ENCODE assay signal across 9 cellular contexts in genomic region chr10:96124230-96125141, GRCh38. TPM values are rescaled to one million over a fixed set of nuclear protein-coding genes. Genes with fewer than 3 reads are reported as not detected.
DNase-seq lines count a peak whose midpoint lies in the region; ATAC-seq and TF ChIP-seq lines count a peak whose summit lies in the region.
"Had no signal": no experiment of that assay in that cellular context is flagged by ENCODE, and none has a peak within 500 bp of the region (broad histone marks: within the 10 kb centered on the region; RNA-seq: fewer than 3 reads in every experiment).

No MANE protein-coding gene starts in this region.

- POLR2A ChIA-PET in activated CD8-positive, alpha-beta T cell treated with anti-CD3 and anti-CD28 coated beads for 36 hours (lab: Charles Lee): interaction anchor here (0.7 to 1.0 kb wide), 2 partner anchors 35 to 80 kb away, joined by 3 to 4 read pairs; partner anchors contain the start of gene CCNJ
- POLR2A ChIA-PET in PC-3 (lab: Charles Lee; ENCODE audit: unreplicated experiment): no interaction called here

- peak; percentile 16 for DNase-seq in GM06990 (ENCODE audit: extremely low read depth, insufficient read length)
- peak; percentile 29 to 36 for DNase-seq in NCI-H1930 (lab: John Stamatoyannopoulos, UW)
- DNase-seq in body of pancreas: peak; percentile 61 to 75 (median 74)
- DNase-seq in lower lobe of right lung: peak; percentile 64
- DNase-seq in NCI-H345 treated with DMSO at 0.1 percent for 48 hours (lab: John Stamatoyannopoulos, UW; ENCODE audit: unreplicated experiment): no peak
- no peak for DNase-seq in activated CD8-positive, alpha-beta T cell treated with anti-CD3 and anti-CD28 coated beads for 36 hours
- no peak for DNase-seq in PC-3

- no peaks in the 10 kb centered on the region for H3K9me2 ChIP-seq in PC-3 (replicated peaks; ENCODE audit: low read length)

- H3K4me3 Mint-ChIP-seq in activated CD8-positive, alpha-beta T cell treated with anti-CD3 and anti-CD28 coated beads for 36 hours: no peak overlapping the region
- H3K4me3 Mint-ChIP-seq: T-helper 1 cell treated with Interleukin-12 subunit alpha and Interleukin-12 subunit beta and Interleukin-4 antibody, amounts not matched to agents 30 μg/mL and 1 μg/mL, for 36 hours had no signal

- H3K27me3 Mint-ChIP-seq in activated CD8-positive, alpha-beta T cell treated with anti-CD3 and anti-CD28 coated beads for 36 hours: peaks cover 52% of the 10 kb centered on the region

- peaks cover 4% of the 10 kb centered on the region for H3K4me1 Mint-ChIP-seq in activated CD8-positive, alpha-beta T cell treated with anti-CD3 and anti-CD28 coated beads for 36 hours (ENCODE audit: low read depth)

- WGBS in body of pancreas, 2 donors: 7 to 14% methylated on average over 4 of the region's 4 CpGs

- peaks cover 4% of the 10 kb centered on the region for H3K9me3 Mint-ChIP-seq in activated CD8-positive, alpha-beta T cell treated with anti-CD3 and anti-CD28 coated beads for 36 hours

- H3F3A ChIP-seq in PC-3 (ENCODE audit: low read length, unreplicated experiment): no peaks in the 10 kb centered on the region

- peaks cover 4% of the 10 kb centered on the region for H3K36me3 Mint-ChIP-seq in activated CD8-positive, alpha-beta T cell treated with anti-CD3 and anti-CD28 coated beads for 36 hours (ENCODE audit: low read depth)

- H3K9me3 ChIP-seq in body of pancreas (no peaks in the 10 kb centered on the region), lower lobe of right lung (peaks cover 5% of the 10 kb centered on the region), PC-3 (ENCODE audit: low read length) (no peaks in the 10 kb centered on the region)

- no peak overlapping the region for H3K9ac ChIP-seq in PC-3 (ENCODE audit: low read length)

- BruUV-seq in PC-3 (replicated peaks; lab: Mats Ljungman, UMichigan): no TSS peak

- H2AFZ ChIP-seq in PC-3 (ENCODE audit: low read length): no peak overlapping the region

- intact Hi-C loops in body of pancreas (cut with DNase I) (no loop called here), lower lobe of right lung (cut with DNase I) (loop anchor here (5.0 kb wide), 1 partner anchor 32 kb away; no protein-coding TSS in a partner anchor), PC-3 (cut with micrococcal nuclease) (no loop called here)
- intact Hi-C loops in activated CD8-positive, alpha-beta T cell treated with anti-CD3 and anti-CD28 coated beads for 36 hours (cut with micrococcal nuclease): no loop called here

- H3K36me3 ChIP-seq in GM06990 (ENCODE audit: control insufficient read depth, insufficient read depth, low read length): no peaks in the 10 kb centered on the region
- H3K36me3 ChIP-seq in body of pancreas (replicated peaks in 1 of 2; ENCODE audit: insufficient read depth in 1 of 2, low read depth in 2 of 2): no peaks in the 10 kb centered on the region
- no peaks in the 10 kb centered on the region for H3K36me3 ChIP-seq in lower lobe of right lung
- no peaks in the 10 kb centered on the region for H3K36me3 ChIP-seq in PC-3 (ENCODE audit: low read depth, low read length)

- ATAC-seq in body of pancreas (peak; percentile 93), lower lobe of right lung (peak; percentile 81 to 83), GM21825 (IDR thresholded peaks at IDR 0.05; ENCODE audit: unreplicated experiment) (no peak), PC-3 (no peak)
- no peak for ATAC-seq in activated CD8-positive, alpha-beta T cell treated with anti-CD3 and anti-CD28 coated beads for 36 hours

- no peak overlapping the region for H3K4me2 ChIP-seq in PC-3 (ENCODE audit: low read length)

- H3K79me2 ChIP-seq in PC-3 (ENCODE audit: low read length): no peaks in the 10 kb centered on the region

- TF ChIP-seq CTCF in GM06990 (IDR thresholded peaks at IDR 0.05; ENCODE audit: insufficient read depth, low read length, poor library complexity, severe bottlenecking) (no peak), body of pancreas (IDR thresholded peaks at IDR 0.05) (no peak), lower lobe of right lung (IDR thresholded peaks at IDR 0.05) (no peak), PC-3 (conservative IDR thresholded peaks at IDR 0.05; ENCODE audit: low read depth, low read length) (no peak)
- no peak for TF ChIP-seq CTCF in activated CD8-positive, alpha-beta T cell treated with anti-CD3 and anti-CD28 coated beads for 36 hours (IDR thresholded peaks at IDR 0.05)

- H3K27ac Mint-ChIP-seq in activated CD8-positive, alpha-beta T cell treated with anti-CD3 and anti-CD28 coated beads for 36 hours: no peak overlapping the region
- H3K27ac Mint-ChIP-seq: T-helper 1 cell treated with Interleukin-12 subunit alpha and Interleukin-12 subunit beta and Interleukin-4 antibody, amounts not matched to agents 30 μg/mL and 1 μg/mL, for 36 hours had no signal

- no peak overlapping the region for H3K4me3 ChIP-seq in GM06990 (replicated peaks; ENCODE audit: low read depth, low read length)
- no peak overlapping the region for H3K4me3 ChIP-seq in body of pancreas
- H3K4me3 ChIP-seq in lower lobe of right lung: peak overlapping the region; percentile 12
- no peak overlapping the region for H3K4me3 ChIP-seq in PC-3 (ENCODE audit: low read length)

- peaks cover 4% of the 10 kb centered on the region for H3K4me1 ChIP-seq in body of pancreas
- H3K4me1 ChIP-seq in lower lobe of right lung: peaks cover 3% of the 10 kb centered on the region
- H3K4me1 ChIP-seq in PC-3 (ENCODE audit: insufficient read depth, low read length): no peaks in the 10 kb centered on the region

- no peaks in the 10 kb centered on the region for H4K20me1 ChIP-seq in PC-3 (ENCODE audit: low read length)

- H3K27me3 ChIP-seq in GM06990 (replicated peaks; ENCODE audit: control insufficient read depth, insufficient read depth, low read length): no peaks in the 10 kb centered on the region
- peaks cover 0 to 3% of the 10 kb centered on the region in 2 donors for H3K27me3 ChIP-seq in body of pancreas
- H3K27me3 ChIP-seq in lower lobe of right lung (ENCODE audit: low read depth): peaks cover 63% of the 10 kb centered on the region
- peaks cover 3% of the 10 kb centered on the region; the same call in 1 of the 2 replicates for H3K27me3 ChIP-seq in PC-3 (ENCODE audit: low read length)

- H3K27ac ChIP-seq in body of pancreas: peak overlapping the region in 3 of 4 donors; percentile 49 to 67 (median 56)
- no peak overlapping the region for H3K27ac ChIP-seq in lower lobe of right lung
- no peak overlapping the region for H3K27ac ChIP-seq in PC-3 (ENCODE audit: low read length)

- CTCF ChIA-PET in activated CD8-positive, alpha-beta T cell treated with anti-CD3 and anti-CD28 coated beads for 36 hours (lab: Charles Lee): interaction anchor here (0.6 kb wide), 1 partner anchor 430 kb away, joined by 3 read pairs; no protein-coding TSS in a partner anchor
- CTCF ChIA-PET in PC-3 (lab: Charles Lee): no interaction called here

- peak in 2 of 3 donors; percentile 40 to 44 for TF ChIP-seq POLR2A in body of pancreas (IDR thresholded peaks at IDR 0.05)

RNA-seq across cellular contexts. Expression of gene ZNF518A, which starts 5.6 kb away (rescaled TPM):
- total RNA-seq in body of pancreas (10 to 100 TPM; 23.1 to 24.4 TPM), lower lobe of right lung (23.3 TPM), PC-3 (2014; rRNA removed) (0.69 TPM in 2 replicates)
- total RNA-seq in activated CD8-positive, alpha-beta T cell treated with anti-CD3 and anti-CD28 coated beads for 36 hours: 10 to 100 TPM; 13.4 to 15.2 TPM

Comparison
In these comparisons a context has a peak if more than half of its experiments do, and no peak if none do; other contexts are left out.
1. DNase-seq: peak in GM06990 (single experiment), NCI-H1930 (2 of 2), body of pancreas (4 of 4) and lower lobe of right lung (single experiment); none in NCI-H345 treated with DMSO at 0.1 percent for 48 hours (single experiment), activated CD8-positive, alpha-beta T cell treated with anti-CD3 and anti-CD28 coated beads for 36 hours (single experiment) and PC-3 (single experiment).
2. ATAC-seq: peak in body of pancreas (single experiment) and lower lobe of right lung (2 of 2); none in GM21825 (single experiment), activated CD8-positive, alpha-beta T cell treated with anti-CD3 and anti-CD28 coated beads for 36 hours (single experiment) and PC-3 (single experiment).
3. H3K27ac ChIP-seq: peak in body of pancreas (3 of 4); none in lower lobe of right lung (single experiment) and PC-3 (single experiment).